ENCODE assay signal across 7 cellular contexts in genomic region chr10:103360791-103361190, GRCh38. TPM values are rescaled to one million over a fixed set of nuclear protein-coding genes. Genes with fewer than 3 reads are reported as not detected.
DNase-seq lines count a peak whose midpoint lies in the region; ATAC-seq and TF ChIP-seq lines count a peak whose summit lies in the region.
"Not testable (repeated sequence)": the region's sequence is repeated elsewhere in the genome, so short reads cannot be mapped to it uniquely, and the experiment has no call there.

No MANE protein-coding gene starts in this region.

- not testable (repeated sequence) for H3K27me3 Mint-ChIP-seq in activated CD4-positive, alpha-beta memory T cell treated with anti-CD3 and anti-CD28 coated beads for 36 hours; chondrocyte (ENCODE audit: low read depth)

- not testable (repeated sequence) for H3K36me3 Mint-ChIP-seq in activated CD4-positive, alpha-beta memory T cell treated with anti-CD3 and anti-CD28 coated beads for 36 hours; chondrocyte (ENCODE audit: low read depth)

- POLR2A ChIA-PET in activated CD4-positive, alpha-beta memory T cell treated with anti-CD3 and anti-CD28 coated beads for 36 hours (lab: Charles Lee): not testable (repeated sequence)

- H3K9me3 Mint-ChIP-seq in activated CD4-positive, alpha-beta memory T cell treated with anti-CD3 and anti-CD28 coated beads for 36 hours; chondrocyte (ENCODE audit: low read depth): not testable (repeated sequence)

- intact Hi-C loops in activated CD4-positive, alpha-beta memory T cell treated with anti-CD3 and anti-CD28 coated beads for 36 hours (cut with micrococcal nuclease): loop anchor here (10.0 kb wide), 1 partner anchor 616 kb away; the partner anchor contains the start of gene WBP1L

- not testable (repeated sequence) for TF ChIP-seq CTCF in chondrocyte (IDR thresholded peaks at IDR 0.05)

- DNase-seq in ELR (ENCODE audit: low read depth) (peak; percentile 68), LHCN-M2 (ENCODE audit: low read depth) (peak; percentile 58), RPMI7951 (ENCODE audit: low read depth) (peak; percentile 35), chondrocyte (ENCODE audit: low spot score) (peak; percentile 19), kidney tubule cell (ENCODE audit: low spot score) (peak; percentile 69)
- peak; percentile 22 for DNase-seq in activated CD4-positive, alpha-beta memory T cell treated with anti-CD3 and anti-CD28 coated beads for 36 hours
- DNase-seq in stimulated activated naive CD8-positive, alpha-beta T cell treated with anti-CD3 and anti-CD28 coated beads, Interleukin-15, Interleukin-2, amounts not matched to agents 100 U/mL and 50 U/mL, for 24 hours: not testable (repeated sequence)

- peak; percentile 46 for ATAC-seq in stimulated activated naive CD8-positive, alpha-beta T cell treated with anti-CD3 and anti-CD28 coated beads, Interleukin-15, Interleukin-2, amounts not matched to agents 100 U/mL and 50 U/mL, for 24 hours

- H3K4me3 Mint-ChIP-seq in activated CD4-positive, alpha-beta memory T cell treated with anti-CD3 and anti-CD28 coated beads for 36 hours; chondrocyte (ENCODE audit: unreplicated experiment): not testable (repeated sequence)

- not testable (repeated sequence) for H3K27ac Mint-ChIP-seq in activated CD4-positive, alpha-beta memory T cell treated with anti-CD3 and anti-CD28 coated beads for 36 hours; chondrocyte (ENCODE audit: unreplicated experiment)

- CTCF ChIA-PET in activated CD4-positive, alpha-beta memory T cell treated with anti-CD3 and anti-CD28 coated beads for 36 hours (lab: Charles Lee): not testable (repeated sequence)

- not testable (repeated sequence) for H3K4me1 Mint-ChIP-seq in activated CD4-positive, alpha-beta memory T cell treated with anti-CD3 and anti-CD28 coated beads for 36 hours (ENCODE audit: low read depth); chondrocyte (ENCODE audit: low read depth)

RNA-seq across cellular contexts. Expression of gene TAF5, which starts 7.0 kb away (rescaled TPM):
- total RNA-seq in LHCN-M2 (2014; rRNA removed): 6.5 and 6.9 TPM in 2 replicates
- 1.8 TPM for polyA plus RNA-seq in LHCN-M2 (2012)
- 6.4 and 8.4 TPM in 2 replicates for total RNA-seq in RPMI7951 (2014; rRNA removed; shearing (Covaris generic))
- 10 to 100 TPM; 12.9 to 13.2 TPM for total RNA-seq in activated CD4-positive, alpha-beta memory T cell treated with anti-CD3 and anti-CD28 coated beads for 36 hours
- total RNA-seq in chondrocyte: 3.1 to 3.9 TPM (median 3.3 TPM) in 3 replicates

RNA-seq across cellular contexts. Expression of gene PCGF6, which starts 9.9 kb away (rescaled TPM):
- total RNA-seq in LHCN-M2 (2014; rRNA removed) (16.1 and 17.2 TPM in 2 replicates), chondrocyte (9.9 to 12.2 TPM (median 11.4 TPM) in 3 replicates)
- 5.1 TPM for polyA plus RNA-seq in LHCN-M2 (2012)
- total RNA-seq in RPMI7951 (2014; rRNA removed; shearing (Covaris generic)): 15.1 and 15.4 TPM in 2 replicates
- 10 to 100 TPM; 12.4 to 13.4 TPM for total RNA-seq in activated CD4-positive, alpha-beta memory T cell treated with anti-CD3 and anti-CD28 coated beads for 36 hours

RNA-seq across cellular contexts. Expression of gene ATP5MK, which starts 35.5 kb away (rescaled TPM):
- total RNA-seq in LHCN-M2 (2014; rRNA removed): 276 and 387 TPM in 2 replicates
- 722 TPM for polyA plus RNA-seq in LHCN-M2 (2012)
- 586 and 602 TPM in 2 replicates for total RNA-seq in RPMI7951 (2014; rRNA removed; shearing (Covaris generic))
- total RNA-seq in activated CD4-positive, alpha-beta memory T cell treated with anti-CD3 and anti-CD28 coated beads for 36 hours: 100 to 1,000 TPM; 436 to 438 TPM
- total RNA-seq in chondrocyte: 297 to 326 TPM (median 299 TPM) in 3 replicates

RNA-seq across cellular contexts. Expression of gene PDCD11, which starts 35.6 kb away (rescaled TPM):
- total RNA-seq in LHCN-M2 (2014; rRNA removed) (33.0 and 37.3 TPM in 2 replicates), chondrocyte (24.7 to 33.0 TPM (median 27.9 TPM) in 3 replicates)
- polyA plus RNA-seq in LHCN-M2 (2012): 16.5 TPM
- total RNA-seq in RPMI7951 (2014; rRNA removed; shearing (Covaris generic)): 15.3 and 18.1 TPM in 2 replicates
- total RNA-seq in activated CD4-positive, alpha-beta memory T cell treated with anti-CD3 and anti-CD28 coated beads for 36 hours: 10 to 100 TPM; 56.4 to 56.7 TPM
